ENCODE assay signal across 15 cellular contexts in the genomic region with DNA sequence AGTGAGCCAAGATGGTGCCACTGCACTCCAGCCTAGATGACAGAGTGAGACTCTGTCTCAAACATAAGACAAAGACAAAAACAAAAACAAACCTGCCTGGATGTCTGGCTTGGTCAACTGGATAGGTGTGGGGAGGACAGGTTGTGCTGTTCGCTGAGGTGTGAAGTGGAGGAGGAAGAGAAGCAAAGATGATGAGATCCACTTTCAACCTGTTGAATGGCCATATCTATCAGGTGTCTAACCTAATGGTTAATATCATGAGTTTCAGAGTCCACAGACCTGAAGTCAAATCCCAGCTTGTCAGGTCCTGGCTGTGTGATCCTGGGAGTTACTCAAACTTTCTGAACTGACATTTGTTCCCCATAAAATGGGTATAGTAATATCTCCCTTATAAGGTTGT. TPM values are rescaled to one million over a fixed set of nuclear protein-coding genes. Genes with fewer than 3 reads are reported as not detected.
A peak's percentile ranks its signal among the peaks of the same experiment; 100 is the strongest.
DNase-seq lines count a peak whose midpoint lies in the region; ATAC-seq and TF ChIP-seq lines count a peak whose summit lies in the region.
"Had no signal": no experiment of that assay in that cellular context is flagged by ENCODE, and none has a peak within 500 bp of the region (broad histone marks: within the 10 kb centered on the region; RNA-seq: fewer than 3 reads in every experiment).

No MANE protein-coding gene starts in this region.

- TF ChIP-seq CTCF in MCF 10A (IDR thresholded peaks at IDR 0.05; ENCODE audit: unreplicated experiment): no peak
- TF ChIP-seq CTCF in mammary epithelial cell (conservative IDR thresholded peaks at IDR 0.05 in 1 of 2, IDR thresholded peaks at IDR 0.05 in 1 of 2; ENCODE audit: extremely low read depth in 1 of 2, insufficient read depth in 1 of 2, low read depth in 1 of 2, low read length in 2 of 2): no peak
- TF ChIP-seq CTCF in neural progenitor cell (IDR thresholded peaks at IDR 0.05): no peak

- H3K27me3 ChIP-seq in mammary epithelial cell (ENCODE audit: insufficient read depth, low read length) (no peaks in the 10 kb centered on the region), neural progenitor cell (no peaks in the 10 kb centered on the region)

- H4K20me1 ChIP-seq in mammary epithelial cell (ENCODE audit: insufficient read depth, low read length): no peaks in the 10 kb centered on the region
- H4K20me1 ChIP-seq in neural progenitor cell (ENCODE audit: low read depth): no peaks in the 10 kb centered on the region

- no TSS peak for BruUV-seq in MCF 10A (replicated peaks; lab: Mats Ljungman, UMichigan)
- no TSS peak for BruUV-seq in mammary epithelial cell (replicated peaks; lab: Mats Ljungman, UMichigan)

- H3K4me1 Mint-ChIP-seq in MCF 10A (ENCODE audit: insufficient read depth, unreplicated experiment) (peaks cover 20% of the 10 kb centered on the region), T-helper 17 cell (peaks cover 2% of the 10 kb centered on the region), neural progenitor cell (no peaks in the 10 kb centered on the region)
- H3K4me1 Mint-ChIP-seq: GM23338 had no signal

- POLR2A ChIA-PET in MCF 10A (lab: Yijun Ruan, JAX): interaction anchor here (0.6 to 2.0 kb wide), 10 partner anchors 10 to 183 kb away, joined by 3 to 7 read pairs (median 3); no protein-coding TSS in a partner anchor

- CTCF ChIA-PET in MCF 10A (lab: Yijun Ruan, JAX): interaction anchor here (0.6 to 9.4 kb wide), 35 partner anchors 10 to 1860 kb away, joined by 3 to 127 read pairs (median 4); no protein-coding TSS in a partner anchor
- CTCF ChIA-PET in mammary epithelial cell (lab: Charles Lee; ENCODE audit: low non-redundant PET): interaction anchor here (0.7 kb wide), 4 partner anchors 10 to 147 kb away, joined by 4 to 9 read pairs (median 7); no protein-coding TSS in a partner anchor

- no peak overlapping the region for H2AFZ ChIP-seq in mammary epithelial cell (ENCODE audit: low read depth, low read length)
- no peak overlapping the region for H2AFZ ChIP-seq in neural progenitor cell (replicated peaks)
- H2AFZ ChIP-seq: GM23338 had no signal

- H3K36me3 ChIP-seq in mammary epithelial cell (ENCODE audit: insufficient read depth, low read length) (no peaks in the 10 kb centered on the region), neural progenitor cell (no peaks in the 10 kb centered on the region)

- H3K4me1 ChIP-seq in mammary epithelial cell (ENCODE audit: insufficient read depth, low read length) (no peaks in the 10 kb centered on the region), neural progenitor cell (no peaks in the 10 kb centered on the region)
- H3K4me1 ChIP-seq: Caco-2 had no signal

- H3K4me2 ChIP-seq in mammary epithelial cell (ENCODE audit: insufficient read depth, low read depth, low read length) (no peak overlapping the region), neural progenitor cell (no peak overlapping the region)
- H3K4me2 ChIP-seq: GM23338 had no signal

- H3K27ac ChIP-seq in mammary epithelial cell (ENCODE audit: insufficient read depth, low read depth, low read length) (no peak overlapping the region), neural progenitor cell (no peak overlapping the region)
- H3K27ac ChIP-seq: C4-2B, HL-60 had no signal

- H3K9me3 ChIP-seq in mammary epithelial cell (replicated peaks; ENCODE audit: insufficient read depth, low read length) (no peaks in the 10 kb centered on the region), T-helper 17 cell (ENCODE audit: control insufficient read depth, low read length, poor library complexity, severe bottlenecking) (no peaks in the 10 kb centered on the region), neural progenitor cell (ENCODE audit: low read depth) (no peaks in the 10 kb centered on the region)
- H3K9me3 ChIP-seq: Caco-2 had no signal

- DNase-seq in MCF 10A (ENCODE audit: unreplicated experiment) (no peak), mammary epithelial cell (no peak), T-helper 17 cell (no peak), neural progenitor cell (ENCODE audit: low spot score) (no peak), KBM-7 (no peak)

- intact Hi-C loops in MCF 10A (cut with micrococcal nuclease) (loop anchor here (10.0 kb wide), 1 partner anchor 230 kb away; no protein-coding TSS in a partner anchor), mammary epithelial cell (cut with micrococcal nuclease) (loop anchor here (2.0 to 10.0 kb wide), 4 partner anchors 26 to 730 kb away; partner anchors contain the start of gene SUSD6)

- H3K4me3 ChIP-seq in mammary epithelial cell (replicated peaks in 1 of 3; ENCODE audit: insufficient read depth in 1 of 3, low read depth in 2 of 3, low read length in 3 of 3): no peak overlapping the region
- no peak overlapping the region for H3K4me3 ChIP-seq in neural progenitor cell
- H3K4me3 ChIP-seq: GM23338 had no signal

- in situ Hi-C loops in mammary epithelial cell (cut with MboI; ENCODE audit: low sequenced_read_pairs in 2 of 2) (loop anchor here in 1 of 2 donors (5.0 kb wide), 1 partner anchor 143 kb away; no protein-coding TSS in a partner anchor), KBM-7 (cut with MboI; ENCODE audit: low pct_unique_long_range_greater_than_20kb, low sequenced_read_pairs) (no loop called here)

- peak overlapping the region; percentile 36 for H3K27ac Mint-ChIP-seq in MCF 10A (ENCODE audit: low read depth, unreplicated experiment)
- peak overlapping the region; percentile 9 for H3K27ac Mint-ChIP-seq in T-helper 17 cell
- peak overlapping the region; percentile 57 for H3K27ac Mint-ChIP-seq in neural progenitor cell
- H3K27ac Mint-ChIP-seq: CD4-positive, alpha-beta T cell; GM23338; HFFc6 had no signal

- H3K4me3 Mint-ChIP-seq in MCF 10A (ENCODE audit: unreplicated experiment) (no peak overlapping the region), T-helper 17 cell (no peak overlapping the region), neural progenitor cell (no peak overlapping the region)
- H3K4me3 Mint-ChIP-seq: CD4-positive, alpha-beta T cell; GM23338; HFFc6 had no signal

- H3K9me3 Mint-ChIP-seq in MCF 10A (ENCODE audit: unreplicated experiment) (no peaks in the 10 kb centered on the region), neural progenitor cell (no peaks in the 10 kb centered on the region)
- H3K9me3 Mint-ChIP-seq: CD4-positive, alpha-beta T cell; GM23338; HFFc6 had no signal

- no peaks in the 10 kb centered on the region for H3F3A ChIP-seq in neural progenitor cell (ENCODE audit: low read depth)

- WGBS in mammary epithelial cell (ENCODE audit: low coverage, missing lambda C conversion rate): 100% methylated on average over 1 of the region's 1 CpG

- no peaks in the 10 kb centered on the region for H3K27me3 Mint-ChIP-seq in MCF 10A (ENCODE audit: insufficient read depth, unreplicated experiment)
- H3K27me3 Mint-ChIP-seq in T-helper 17 cell: peaks cover 4% of the 10 kb centered on the region
- H3K27me3 Mint-ChIP-seq in neural progenitor cell (ENCODE audit: insufficient read depth, low read depth): peaks cover 3% of the 10 kb centered on the region
- H3K27me3 Mint-ChIP-seq: CD4-positive, alpha-beta T cell had no signal

- no peaks in the 10 kb centered on the region for H3K36me3 Mint-ChIP-seq in MCF 10A (ENCODE audit: insufficient read depth, unreplicated experiment)
- H3K36me3 Mint-ChIP-seq in T-helper 17 cell (ENCODE audit: low read depth): no peaks in the 10 kb centered on the region
- H3K36me3 Mint-ChIP-seq in neural progenitor cell: peaks cover 5% of the 10 kb centered on the region

- H3K9ac ChIP-seq in mammary epithelial cell (ENCODE audit: insufficient read depth, low read length) (no peak overlapping the region), neural progenitor cell (no peak overlapping the region)

- ATAC-seq in T-helper 17 cell (no peak), GM21367 (IDR thresholded peaks at IDR 0.05; ENCODE audit: unreplicated experiment) (no peak)

- dilution Hi-C loops in mammary epithelial cell (cut with HindIII; ENCODE audit: low sequenced_read_pairs): loop anchor here (5.0 to 25.0 kb wide), 2 partner anchors 48 to 453 kb away; no protein-coding TSS in a partner anchor

- no peaks in the 10 kb centered on the region for H3K79me2 ChIP-seq in mammary epithelial cell (ENCODE audit: insufficient read depth, low read length)
- H3K79me2 ChIP-seq in neural progenitor cell (ENCODE audit: low read depth): no peaks in the 10 kb centered on the region

RNA-seq across cellular contexts. Expression of gene CCDC177, which starts 9.7 kb away (rescaled TPM):
- total RNA-seq in MCF 10A (2022): not detected in 2 replicates
- total RNA-seq in mammary epithelial cell: not detected
- polyA plus RNA-seq in mammary epithelial cell: not detected
- not detected for polyA minus RNA-seq in mammary epithelial cell
- total RNA-seq in T-helper 17 cell: not detected
- total RNA-seq in neural progenitor cell (ENCODE audit: low replicate concordance): 8.6 and 19.7 TPM in 2 replicates
- total RNA-seq: A172; CD4-positive, alpha-beta T cell; HFFc6; HT1080 had no signal
- polyA plus RNA-seq: BJ had no signal

RNA-seq across cellular contexts. Expression of gene SUSD6, which starts 27.0 kb away (rescaled TPM):
- total RNA-seq in MCF 10A (2022) (27.7 and 32.1 TPM in 2 replicates), mammary epithelial cell (10 to 100 TPM; 34.8 to 45.6 TPM), T-helper 17 cell (100 to 1,000 TPM in 1 of 2 donors, 10 to 100 TPM in 1; 94.7 to 101 TPM), neural progenitor cell (ENCODE audit: low replicate concordance) (6.3 and 9.2 TPM in 2 replicates)
- polyA plus RNA-seq in mammary epithelial cell: 17.1 TPM
- polyA minus RNA-seq in mammary epithelial cell: 41.4 TPM
